11 cellular contexts compared by ENCODE assay signal in genomic region chr2:86648696-86649095, GRCh38.
"Had no signal": no experiment of that assay in that cellular context is flagged by ENCODE, and none has a peak within 500 bp of the region (broad histone marks: within the 10 kb centered on the region; RNA-seq: fewer than 3 reads in every experiment).

No MANE protein-coding gene starts in this region.

- ATAC-seq: activated T-helper 17 cell treated with anti-CD3 and anti-CD28 coated beads, Interleukin-2, amount 50 U/mL, for 72 hours; stimulated activated naive CD8-positive, alpha-beta T cell treated with anti-CD3 and anti-CD28 coated beads, Interleukin-15, Interleukin-2, amounts not matched to agents 100 U/mL and 50 U/mL, for 24 hours; upper lobe of right lung had no signal

- H3K27ac ChIP-seq: adrenal gland, upper lobe of right lung had no signal

- H3K36me3 ChIP-seq: adrenal gland, upper lobe of right lung had no signal

- H3K4me3 ChIP-seq: adrenal gland, upper lobe of right lung had no signal

- H3K4me1 ChIP-seq: adrenal gland, upper lobe of right lung had no signal

- H3K27me3 ChIP-seq: adrenal gland, upper lobe of right lung had no signal

- DNase-seq: activated B cell treated with CpG ODN at 0.5 μM for 24 hours; activated CD4-positive, alpha-beta T cell treated with anti-CD3 and anti-CD28 coated beads, Interleukin-2, amount 10 ng/mL, durations not matched to agents 7 days and 5 days; activated CD8-positive, alpha-beta memory T cell treated with anti-CD3 and anti-CD28 coated beads for 24 hours; activated naive CD4-positive, alpha-beta T cell treated with anti-CD3 and anti-CD28 coated beads for 36 hours; adrenal gland; hippocampal formation; stimulated activated CD4-positive, alpha-beta T cell treated with anti-CD3 and anti-CD28 coated beads, Interleukin-4, amount 100 ng/mL, for 1 hour; stimulated activated CD8-positive, alpha-beta memory T cell treated with anti-CD3 and anti-CD28 coated beads, Interleukin-4, amount 100 ng/mL, for 48 hours; stimulated activated naive CD8-positive, alpha-beta T cell treated with anti-CD3 and anti-CD28 coated beads, Interleukin-15, Interleukin-2, amounts not matched to agents 100 U/mL and 50 U/mL, for 24 hours; upper lobe of right lung had no signal
